ENCODE assay signal across 10 cellular contexts in genomic region chr3:67685499-67685898, GRCh38. TPM values are rescaled to one million over a fixed set of nuclear protein-coding genes. Genes with fewer than 3 reads are reported as not detected.
DNase-seq lines count a peak whose midpoint lies in the region; ATAC-seq and TF ChIP-seq lines count a peak whose summit lies in the region.
"Had no signal": no experiment of that assay in that cellular context is flagged by ENCODE, and none has a peak within 500 bp of the region (broad histone marks: within the 10 kb centered on the region; RNA-seq: fewer than 3 reads in every experiment).

No MANE protein-coding gene starts in this region.

- H3K27ac Mint-ChIP-seq in T-helper 17 cell (peak overlapping the region; percentile 41), endodermal cell (no peak overlapping the region)

- H3K9ac ChIP-seq in BLaER1 (no peak overlapping the region), endodermal cell (ENCODE audit: extremely low read depth, low read length, poor library complexity, severe bottlenecking) (no peak overlapping the region)

- no peaks in the 10 kb centered on the region for H3K9me3 Mint-ChIP-seq in endodermal cell

- WGBS in heart left ventricle, 4 donors = 48 to 65% (median 54%) methylated on average over 1 of the region's 1 CpG
- 91% methylated on average over 1 of the region's 1 CpG for WGBS in endodermal cell (ENCODE audit: insufficient coverage in 1 of 2, insufficient read length in 1 of 2), 2 experiments

- H3K36me3 ChIP-seq in BLaER1 (no peaks in the 10 kb centered on the region), heart left ventricle (no peaks in the 10 kb centered on the region), endodermal cell (ENCODE audit: control insufficient read depth, insufficient read depth, low read length) (no peaks in the 10 kb centered on the region)

- H3K36me3 Mint-ChIP-seq in T-helper 17 cell (ENCODE audit: low read depth) (peaks cover 3% of the 10 kb centered on the region), endodermal cell (ENCODE audit: low read depth) (no peaks in the 10 kb centered on the region)

- no peaks in the 10 kb centered on the region for H3K27me3 Mint-ChIP-seq in T-helper 17 cell
- H3K27me3 Mint-ChIP-seq in endodermal cell (ENCODE audit: insufficient read depth) = no peaks in the 10 kb centered on the region

- no peaks in the 10 kb centered on the region for H3K27me3 ChIP-seq in BLaER1
- no peaks in the 10 kb centered on the region for H3K27me3 ChIP-seq in heart left ventricle
- no peaks in the 10 kb centered on the region for H3K27me3 ChIP-seq in endodermal cell (ENCODE audit: control insufficient read depth, insufficient read depth, low read length, poor library complexity, severe bottlenecking)

- H3K9me3 ChIP-seq in BLaER1 (no peaks in the 10 kb centered on the region), T-helper 17 cell (ENCODE audit: control insufficient read depth, low read length, poor library complexity, severe bottlenecking) (no peaks in the 10 kb centered on the region), heart left ventricle (no peaks in the 10 kb centered on the region), endodermal cell (ENCODE audit: control insufficient read depth, low read length) (no peaks in the 10 kb centered on the region)

- H4K20me1 ChIP-seq in BLaER1 = no peaks in the 10 kb centered on the region

- H3K27ac ChIP-seq in BLaER1 (0 out of 2 replicates have a peak overlapping the region, but pooled peaks have one; percentile 23), heart left ventricle (no peak overlapping the region), endodermal cell (ENCODE audit: low read depth, low read length) (no peak overlapping the region)

- H3K4me3 Mint-ChIP-seq in T-helper 17 cell (peak overlapping the region; percentile 81), endodermal cell (no peak overlapping the region)

- TF ChIP-seq CTCF in heart left ventricle (IDR thresholded peaks at IDR 0.05) (no peak), endodermal cell (conservative IDR thresholded peaks at IDR 0.05) (no peak)

- DNase-seq in T-helper 17 cell (no peak), heart left ventricle (no peak), COR-L47 (lab: John Stamatoyannopoulos, UW) (no peak), endodermal cell (no peak), NCI-H2081 (lab: John Stamatoyannopoulos, UW) (no peak)
- DNase-seq: DMS79 treated with DMSO at 0.1 percent for 48 hours, NCI-H1694 treated with DMSO at 0.1 percent for 48 hours had no signal

- ATAC-seq in GM19035 (IDR thresholded peaks at IDR 0.05; ENCODE audit: unreplicated experiment) (peak; percentile 99), HG03025 (IDR thresholded peaks at IDR 0.05; ENCODE audit: low FRiP score, unreplicated experiment) (peak; percentile 99), T-helper 17 cell (peak; percentile 60), heart left ventricle (no peak)

- peaks cover 11% of the 10 kb centered on the region for H3K4me1 Mint-ChIP-seq in T-helper 17 cell
- H3K4me1 Mint-ChIP-seq in endodermal cell = no peaks in the 10 kb centered on the region

- intact Hi-C loops in heart left ventricle (cut with DNase I) = no loop called here

- no peak for TF ChIP-seq POLR2A in heart left ventricle (IDR thresholded peaks at IDR 0.05)

- peak overlapping the region; percentile 63 for H3K4me2 ChIP-seq in BLaER1

- H3K4me1 ChIP-seq in BLaER1 = peaks cover 35% of the 10 kb centered on the region
- peaks cover 0 to 11% (median 0%) of the 10 kb centered on the region in 12 donors for H3K4me1 ChIP-seq in heart left ventricle
- no peaks in the 10 kb centered on the region for H3K4me1 ChIP-seq in endodermal cell (ENCODE audit: control insufficient read depth, insufficient read depth, low read length)

- no peak overlapping the region for H3K4me3 ChIP-seq in BLaER1
- H3K4me3 ChIP-seq in heart left ventricle = peak overlapping the region in 1 of 12 donors; percentile 9
- H3K4me3 ChIP-seq in endodermal cell (ENCODE audit: low read length) = no peak overlapping the region

RNA-seq across cellular contexts. Expression of gene SUCLG2, which starts 31.1 kb away (rescaled TPM):
- total RNA-seq in T-helper 17 cell = 10 to 100 TPM; 43.8 to 48.1 TPM
- total RNA-seq in heart left ventricle = 100 to 1,000 TPM in 2 of 9 donors, 10 to 100 TPM in 7; 64.0 to 119 (median 83.9) TPM
- polyA plus RNA-seq in heart left ventricle = 10 to 100 TPM; 41.6 to 70.6 TPM
- total RNA-seq in endodermal cell = 10 to 100 TPM; 42.4 to 57.3 TPM
- 49.2 TPM for polyA plus RNA-seq in endodermal cell (2013, experiment 1 of 2)
- 43.8 TPM for polyA plus RNA-seq in endodermal cell (2013, experiment 2 of 2)

Comparison
In these comparisons a context has a peak if more than half of its experiments do, and no peak if none do; other contexts are left out.
1. ATAC-seq: peak in GM19035 (single experiment), HG03025 (single experiment) and T-helper 17 cell (single experiment); none in heart left ventricle (0 of 4).